9 cellular contexts compared by ENCODE assay signal in genomic region chr11:29518389-29519174, GRCh38.
DNase-seq lines count a peak whose midpoint lies in the region; ATAC-seq, FAIRE-seq and TF ChIP-seq lines count a peak whose summit lies in the region.
"Had no signal": no experiment of that assay in that cellular context is flagged by ENCODE, and none has a peak within 500 bp of the region (broad histone marks: within the 10 kb centered on the region; RNA-seq: fewer than 3 reads in every experiment).

No MANE protein-coding gene starts in this region.

- H3K4me2 ChIP-seq in HepG2 (ENCODE audit: low read depth, low read length), result no peak overlapping the region

- H2AFZ ChIP-seq in HepG2 (ENCODE audit: low read length), result no peak overlapping the region

- no peaks in the 10 kb centered on the region for H3K36me3 ChIP-seq in HepG2 (replicated peaks in 1 of 2; ENCODE audit: control insufficient read depth in 1 of 2, insufficient read depth in 2 of 2, low read length in 2 of 2)

- no peak overlapping the region for H3K27ac ChIP-seq in HepG2 (ENCODE audit: extremely low read length, insufficient read depth, low read length)

- no peak for TF ChIP-seq RAD21 in HepG2 (CRISPR knock-in tag; IDR thresholded peaks at IDR 0.05)

- H3K27me3 ChIP-seq in HepG2 (ENCODE audit: control insufficient read depth in 1 of 2, insufficient read depth in 2 of 2, low read length in 2 of 2), result no peaks in the 10 kb centered on the region; a peak in 1 of 5 replicates

- POLR2A ChIA-PET in HepG2 (lab: Yijun Ruan, JAX), result no interaction called here

- H3K4me3 ChIP-seq in astrocyte of the spinal cord (ENCODE audit: low read depth, low read length) (no peak overlapping the region), HepG2 (replicated peaks in 1 of 3; ENCODE audit: insufficient read depth in 1 of 3, low read depth in 2 of 3, low read length in 3 of 3) (no peak overlapping the region)

- peak; percentile 10 for DNase-seq in NCI-H748 (lab: John Stamatoyannopoulos, UW; ENCODE audit: unreplicated experiment)
- DNase-seq in NCI-H748 treated with DMSO at 0.1 percent for 48 hours (lab: John Stamatoyannopoulos, UW), result no peak
- DNase-seq in Kasumi-1 (lab: John Stamatoyannopoulos, UW), result peak; percentile 89 to 92
- DNase-seq in astrocyte of the spinal cord (ENCODE audit: low read depth, low spot score), result no peak
- DNase-seq in stimulated activated naive B cell treated with anti-CD40 and anti-IgM and Interleukin-4, amounts not matched to agents 10 μg/mL and 1 μg/mL and 100 μg/mL, for 72 hours, result peak; percentile 6
- no peak for DNase-seq in HepG2 (ENCODE audit: low spot score)
- DNase-seq in NCI-H2081 treated with DMSO at 0.1 percent for 48 hours (lab: John Stamatoyannopoulos, UW), result no peak
- DNase-seq: activated naive CD4-positive, alpha-beta T cell treated with anti-CD3 and anti-CD28 coated beads for 36 hours had no signal

- no peak for TF ChIP-seq POLR2A in HepG2 (IDR thresholded peaks at IDR 0.05; ENCODE audit: insufficient read depth in 1 of 2, low read depth in 2 of 2, low read length in 2 of 2)

- intact Hi-C loops in HepG2 (cut with micrococcal nuclease; ENCODE audit: unreplicated experiment), result no loop called here

- TF ChIP-seq CTCF in astrocyte of the spinal cord (IDR thresholded peaks at IDR 0.05; ENCODE audit: low read depth, low read length) (peak; percentile 10), HepG2 (CRISPR knock-in tag; IDR thresholded peaks at IDR 0.05) (no peak)

- H3K79me2 ChIP-seq in HepG2 (ENCODE audit: insufficient read depth, low read length), result no peaks in the 10 kb centered on the region

- H4K20me1 ChIP-seq in HepG2 (ENCODE audit: insufficient read depth, low read length), result no peaks in the 10 kb centered on the region

- no peak for FAIRE-seq in HepG2 (lab: Jason Lieb, UNC)

- in situ Hi-C loops in astrocyte of the spinal cord (cut with HindIII; ENCODE audit: low sequenced_read_pairs) (no loop called here), HepG2 (cut with HindIII; ENCODE audit: extremely low pct_ligation_motif_present, low pct_unique_long_range_greater_than_20kb) (no loop called here)

- TF ChIP-seq EP300 in HepG2 (IDR thresholded peaks at IDR 0.05; ENCODE audit: low read depth in 2 of 2, low read length in 2 of 2), result no peak
- no peak for TF ChIP-seq EP300 in HepG2 (CRISPR knock-in tag; IDR thresholded peaks at IDR 0.05; ENCODE audit: borderline replicate concordance)

- H3K4me1 Mint-ChIP-seq in stimulated activated naive B cell treated with anti-CD40 and anti-IgM and Interleukin-4, amounts not matched to agents 10 μg/mL and 1 μg/mL and 100 μg/mL, for 72 hours, result no peaks in the 10 kb centered on the region

- CTCF ChIA-PET in HepG2 (lab: Yijun Ruan, JAX; ENCODE audit: low intra/inter-chr PET ratio, low total read pairs), result no interaction called here

- no peak overlapping the region for H3K4me3 Mint-ChIP-seq in stimulated activated naive B cell treated with anti-CD40 and anti-IgM and Interleukin-4, amounts not matched to agents 10 μg/mL and 1 μg/mL and 100 μg/mL, for 72 hours
- H3K4me3 Mint-ChIP-seq: activated naive CD4-positive, alpha-beta T cell treated with anti-CD3 and anti-CD28 coated beads for 36 hours had no signal

- BruUV-seq in HepG2 (replicated peaks; lab: Mats Ljungman, UMichigan), result no TSS peak

- H3K27me3 Mint-ChIP-seq in stimulated activated naive B cell treated with anti-CD40 and anti-IgM and Interleukin-4, amounts not matched to agents 10 μg/mL and 1 μg/mL and 100 μg/mL, for 72 hours, result no peaks in the 10 kb centered on the region

- H3K9me3 ChIP-seq in HepG2 (ENCODE audit: low read length), result peaks cover 63% of the 10 kb centered on the region

- H3K4me1 ChIP-seq in HepG2 (ENCODE audit: insufficient read depth, low read length), result no peaks in the 10 kb centered on the region

- peak; percentile 85 to 88 for ATAC-seq in stimulated activated naive B cell treated with anti-CD40 and anti-IgM and Interleukin-4, amounts not matched to agents 10 μg/mL and 1 μg/mL and 100 μg/mL, for 72 hours (replicated peaks)
- ATAC-seq in HepG2, result no peak
- no peak for ATAC-seq in HG03280 (IDR thresholded peaks at IDR 0.05; ENCODE audit: unreplicated experiment)

- WGBS in HepG2 (ENCODE audit: low lambda C conversion rate), result 14% methylated on average over 5 of the region's 5 CpGs

- H3K36me3 Mint-ChIP-seq in stimulated activated naive B cell treated with anti-CD40 and anti-IgM and Interleukin-4, amounts not matched to agents 10 μg/mL and 1 μg/mL and 100 μg/mL, for 72 hours, result no peaks in the 10 kb centered on the region

- no peak overlapping the region for H3K9ac ChIP-seq in HepG2 (ENCODE audit: insufficient read depth, low read depth, low read length)

- no peak overlapping the region for H3K27ac Mint-ChIP-seq in stimulated activated naive B cell treated with anti-CD40 and anti-IgM and Interleukin-4, amounts not matched to agents 10 μg/mL and 1 μg/mL and 100 μg/mL, for 72 hours
- H3K27ac Mint-ChIP-seq: activated naive CD4-positive, alpha-beta T cell treated with anti-CD3 and anti-CD28 coated beads for 36 hours had no signal

- peaks cover 10 to 17% of the 10 kb centered on the region in 2 donors for H3K9me3 Mint-ChIP-seq in stimulated activated naive B cell treated with anti-CD40 and anti-IgM and Interleukin-4, amounts not matched to agents 10 μg/mL and 1 μg/mL and 100 μg/mL, for 72 hours

TF ChIP-seq in HepG2, 621 proteins besides CTCF, POLR2A, EP300 and RAD21 (continues in another document):
- TF ChIP-seq ZNF431 (CRISPR knock-in tag; IDR thresholded peaks at IDR 0.05; ENCODE audit: borderline replicate concordance, low read depth) (no peak), DZIP1 (CRISPR knock-in tag; IDR thresholded peaks at IDR 0.05) (no peak), NCOA1 (CRISPR knock-in tag; IDR thresholded peaks at IDR 0.05) (no peak), SRY (CRISPR knock-in tag; IDR thresholded peaks at IDR 0.05) (no peak), HNRNPLL (IDR thresholded peaks at IDR 0.05; ENCODE audit: low read depth, low read length, poor library complexity, severe bottlenecking) (no peak), TMF1 (CRISPR knock-in tag; IDR thresholded peaks at IDR 0.05; ENCODE audit: low read depth) (no peak), ONECUT2 (CRISPR knock-in tag; IDR thresholded peaks at IDR 0.05) (no peak), ZNF136 (CRISPR knock-in tag; IDR thresholded peaks at IDR 0.05; ENCODE audit: low read depth) (no peak), MBNL3 (CRISPR knock-in tag; conservative IDR thresholded peaks at IDR 0.05) (no peak), NR2C2 (CRISPR knock-in tag; IDR thresholded peaks at IDR 0.05; ENCODE audit: borderline replicate concordance) (no peak), ZNF253 (CRISPR knock-in tag; IDR thresholded peaks at IDR 0.05; ENCODE audit: borderline replicate concordance) (no peak), MIXL1 (CRISPR knock-in tag; IDR thresholded peaks at IDR 0.05) (no peak)
- TF ChIP-seq, protein P1, sequence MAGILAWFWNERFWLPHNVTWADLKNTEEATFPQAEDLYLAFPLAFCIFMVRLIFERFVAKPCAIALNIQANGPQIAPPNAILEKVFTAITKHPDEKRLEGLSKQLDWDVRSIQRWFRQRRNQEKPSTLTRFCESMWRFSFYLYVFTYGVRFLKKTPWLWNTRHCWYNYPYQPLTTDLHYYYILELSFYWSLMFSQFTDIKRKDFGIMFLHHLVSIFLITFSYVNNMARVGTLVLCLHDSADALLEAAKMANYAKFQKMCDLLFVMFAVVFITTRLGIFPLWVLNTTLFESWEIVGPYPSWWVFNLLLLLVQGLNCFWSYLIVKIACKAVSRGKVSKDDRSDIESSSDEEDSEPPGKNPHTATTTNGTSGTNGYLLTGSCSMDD (CRISPR knock-in tag; IDR thresholded peaks at IDR 0.05), result no peak
- TF ChIP-seq, protein P2, sequence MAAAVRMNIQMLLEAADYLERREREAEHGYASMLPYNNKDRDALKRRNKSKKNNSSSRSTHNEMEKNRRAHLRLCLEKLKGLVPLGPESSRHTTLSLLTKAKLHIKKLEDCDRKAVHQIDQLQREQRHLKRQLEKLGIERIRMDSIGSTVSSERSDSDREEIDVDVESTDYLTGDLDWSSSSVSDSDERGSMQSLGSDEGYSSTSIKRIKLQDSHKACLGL (CRISPR knock-in tag; IDR thresholded peaks at IDR 0.05), result no peak

Comparison
In these comparisons a context has a peak if more than half of its experiments do, and no peak if none do; other contexts are left out.
1. DNase-seq: peak in NCI-H748 (single experiment), Kasumi-1 (2 of 2) and stimulated activated naive B cell treated with anti-CD40 and anti-IgM and Interleukin-4, amounts not matched to agents 10 μg/mL and 1 μg/mL and 100 μg/mL, for 72 hours (single experiment); none in NCI-H748 treated with DMSO at 0.1 percent for 48 hours (single experiment), astrocyte of the spinal cord (single experiment), HepG2 (single experiment) and NCI-H2081 treated with DMSO at 0.1 percent for 48 hours (single experiment).
2. ATAC-seq: peak in stimulated activated naive B cell treated with anti-CD40 and anti-IgM and Interleukin-4, amounts not matched to agents 10 μg/mL and 1 μg/mL and 100 μg/mL, for 72 hours (2 of 2); none in HepG2 (single experiment) and HG03280 (single experiment).